ENCODE assay signal across 24 cellular contexts in the genomic region with DNA sequence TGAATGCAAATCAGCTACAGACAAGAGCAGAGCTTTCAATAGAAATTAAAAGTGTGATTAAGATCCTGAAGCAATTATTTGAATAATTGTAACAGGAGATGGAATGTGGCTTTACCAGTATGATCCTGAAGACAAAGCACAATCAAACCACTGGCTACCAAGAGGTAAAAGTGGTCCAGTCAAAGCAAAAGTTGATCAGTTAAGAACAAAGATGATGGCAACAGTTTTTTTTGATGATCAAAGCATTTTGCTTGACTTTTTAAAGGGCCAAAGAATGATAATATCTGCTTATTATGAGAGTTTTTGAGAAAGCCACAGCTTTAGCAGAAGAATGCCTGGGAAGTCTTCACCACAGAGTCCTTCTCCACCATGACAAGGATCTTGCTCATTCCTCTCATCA.
DNase-seq lines count a peak whose midpoint lies in the region; FAIRE-seq and TF ChIP-seq lines count a peak whose summit lies in the region.
"Had no signal": no experiment of that assay in that cellular context is flagged by ENCODE, and none has a peak within 500 bp of the region (broad histone marks: within the 10 kb centered on the region; RNA-seq: fewer than 3 reads in every experiment).

No MANE protein-coding gene starts in this region.

- no peak overlapping the region for H3K4me3 Mint-ChIP-seq in MCF 10A (ENCODE audit: unreplicated experiment)
- H3K4me3 Mint-ChIP-seq: CD14-positive monocyte; CD4-positive, alpha-beta T cell; CD8-positive, alpha-beta memory T cell had no signal

- no peaks in the 10 kb centered on the region for H3K4me1 ChIP-seq in breast epithelium
- peaks cover 11% of the 10 kb centered on the region for H3K4me1 ChIP-seq in Karpas-422 (ENCODE audit: low read length)
- H3K4me1 ChIP-seq in endothelial cell of umbilical vein (ENCODE audit: control insufficient read depth, extremely low read depth, insufficient read depth, low read length): no peaks in the 10 kb centered on the region
- H3K4me1 ChIP-seq: BE2C had no signal

- no peaks in the 10 kb centered on the region for H3K9me1 ChIP-seq in endothelial cell of umbilical vein (replicated peaks; ENCODE audit: control insufficient read depth, extremely low read depth, insufficient read depth, low read length)

- H3K9me3 Mint-ChIP-seq in MCF 10A (ENCODE audit: unreplicated experiment): peaks cover 7% of the 10 kb centered on the region

- no peak overlapping the region for H3K9ac ChIP-seq in Karpas-422 (ENCODE audit: low read length)
- no peak overlapping the region for H3K9ac ChIP-seq in endothelial cell of umbilical vein (replicated peaks; ENCODE audit: extremely low read depth, insufficient read depth, low read length)
- H3K9ac ChIP-seq: BLaER1 treated with 17β-estradiol and CSF1 and Interleukin-3, amounts not matched to agents 10 nM and 100 nM had no signal

- TF ChIP-seq CTCF in MCF 10A (IDR thresholded peaks at IDR 0.05; ENCODE audit: unreplicated experiment) (no peak), breast epithelium (IDR thresholded peaks at IDR 0.05) (no peak), endothelial cell of umbilical vein (IDR thresholded peaks at IDR 0.05; ENCODE audit: extremely low read depth in 1 of 2, insufficient read depth in 1 of 2, low read depth in 1 of 2, low read length in 2 of 2) (no peak)

- H3K27ac ChIP-seq in breast epithelium: no peak overlapping the region
- no peak overlapping the region for H3K27ac ChIP-seq in Karpas-422 (ENCODE audit: low read length)
- no peak overlapping the region for H3K27ac ChIP-seq in endothelial cell of umbilical vein (ENCODE audit: insufficient read depth, low read depth, low read length)
- H3K27ac ChIP-seq: 22Rv1; BLaER1 treated with 17β-estradiol and CSF1 and Interleukin-3, amounts not matched to agents 10 nM and 100 nM had no signal

- H3K4me3 ChIP-seq in breast epithelium (no peak overlapping the region), Karpas-422 (ENCODE audit: low read length) (no peak overlapping the region), endothelial cell of umbilical vein (replicated peaks in 1 of 3; ENCODE audit: insufficient read depth in 1 of 3, low read depth in 1 of 3, low read length in 3 of 3) (no peak overlapping the region)
- H3K4me3 ChIP-seq: BLaER1 treated with 17β-estradiol and CSF1 and Interleukin-3, amounts not matched to agents 10 nM and 100 nM; HAP-1 had no signal

- no peaks in the 10 kb centered on the region for H3K27me3 Mint-ChIP-seq in MCF 10A (ENCODE audit: insufficient read depth, unreplicated experiment)
- H3K27me3 Mint-ChIP-seq: CD4-positive, alpha-beta T cell; CD8-positive, alpha-beta memory T cell had no signal

- intact Hi-C loops in MCF 10A (cut with micrococcal nuclease): no loop called here
- intact Hi-C loops in breast epithelium (cut with DNase I; ENCODE audit: low total_unique reads): no loop called here
- intact Hi-C loops in endothelial cell of umbilical vein (cut with micrococcal nuclease): no loop called here

- peaks cover 14% of the 10 kb centered on the region for H3K4me1 Mint-ChIP-seq in MCF 10A (ENCODE audit: insufficient read depth, unreplicated experiment)
- H3K4me1 Mint-ChIP-seq: CD14-positive monocyte; CD8-positive, alpha-beta memory T cell had no signal

- CTCF ChIA-PET in MCF 10A (lab: Yijun Ruan, JAX) (no interaction called here), endothelial cell of umbilical vein (lab: Charles Lee) (no interaction called here)

- H3K9me2 ChIP-seq in Karpas-422 (replicated peaks; ENCODE audit: insufficient read depth, low read length): no peaks in the 10 kb centered on the region

- dilution Hi-C loops in endothelial cell of umbilical vein (cut with MboI; ENCODE audit: extremely low pct_ligation_motif_present, low sequenced_read_pairs): no loop called here

- H3K36me3 ChIP-seq in breast epithelium (no peaks in the 10 kb centered on the region), Karpas-422 (ENCODE audit: insufficient read depth, low read length) (no peaks in the 10 kb centered on the region), endothelial cell of umbilical vein (ENCODE audit: control insufficient read depth in 2 of 2, extremely low read depth in 1 of 2, insufficient read depth in 2 of 2, low read length in 2 of 2) (no peaks in the 10 kb centered on the region)
- H3K36me3 ChIP-seq: BE2C; BLaER1 treated with 17β-estradiol and CSF1 and Interleukin-3, amounts not matched to agents 10 nM and 100 nM; HAP-1 had no signal

- H3K27ac Mint-ChIP-seq in MCF 10A (ENCODE audit: low read depth, unreplicated experiment): peak overlapping the region; percentile 14
- H3K27ac Mint-ChIP-seq: CD14-positive monocyte; CD4-positive, alpha-beta T cell; CD8-positive, alpha-beta memory T cell had no signal

- FAIRE-seq in endothelial cell of umbilical vein (lab: Jason Lieb, UNC): peak; percentile 33
- FAIRE-seq in frontal cortex (lab: Jason Lieb, UNC): no peak
- FAIRE-seq: D721Med, G401.6, GM12892, H54 had no signal

- H3K79me2 ChIP-seq in Karpas-422 (ENCODE audit: low read length) (no peaks in the 10 kb centered on the region), endothelial cell of umbilical vein (ENCODE audit: control insufficient read depth, insufficient read depth, low read length) (no peaks in the 10 kb centered on the region)

- peak overlapping the region; percentile 13 for H3K4me2 ChIP-seq in Karpas-422 (ENCODE audit: low read depth, low read length, poor library complexity, severe bottlenecking)
- H3K4me2 ChIP-seq in endothelial cell of umbilical vein (ENCODE audit: insufficient read depth, low read length): no peak overlapping the region
- H3K4me2 ChIP-seq: BLaER1 treated with 17β-estradiol and CSF1 and Interleukin-3, amounts not matched to agents 10 nM and 100 nM had no signal

- H4K20me1 ChIP-seq in Karpas-422 (ENCODE audit: insufficient read depth, low read depth, low read length) (no peaks in the 10 kb centered on the region), endothelial cell of umbilical vein (replicated peaks; ENCODE audit: control insufficient read depth, extremely low read depth, insufficient read depth, low read length) (no peaks in the 10 kb centered on the region)
- H4K20me1 ChIP-seq: BLaER1 treated with 17β-estradiol and CSF1 and Interleukin-3, amounts not matched to agents 10 nM and 100 nM had no signal

- H3K9me3 ChIP-seq in breast epithelium (peaks cover 0 to 6% of the 10 kb centered on the region in 2 donors), Karpas-422 (ENCODE audit: low read length) (no peaks in the 10 kb centered on the region), endothelial cell of umbilical vein (replicated peaks; ENCODE audit: control insufficient read depth, insufficient read depth, low read length) (no peaks in the 10 kb centered on the region)
- H3K9me3 ChIP-seq: BE2C, HAP-1 had no signal

- H2AFZ ChIP-seq in Karpas-422 (ENCODE audit: low read length) (0 out of 2 replicates have a peak overlapping the region, but pooled peaks have one; percentile 20), endothelial cell of umbilical vein (ENCODE audit: low read depth, low read length) (no peak overlapping the region)

- no peaks in the 10 kb centered on the region for H3K36me3 Mint-ChIP-seq in MCF 10A (ENCODE audit: insufficient read depth, unreplicated experiment)
- H3K36me3 Mint-ChIP-seq: CD14-positive monocyte; CD8-positive, alpha-beta memory T cell had no signal

- TF ChIP-seq POLR2A in breast epithelium (IDR thresholded peaks at IDR 0.05): no peak
- TF ChIP-seq POLR2A in endothelial cell of umbilical vein (IDR thresholded peaks at IDR 0.05; ENCODE audit: low read depth, low read length): no peak

- POLR2A ChIA-PET in MCF 10A (lab: Yijun Ruan, JAX): no interaction called here
- POLR2A ChIA-PET in endothelial cell of umbilical vein (lab: Charles Lee): no interaction called here

- BruUV-seq in MCF 10A (replicated peaks; lab: Mats Ljungman, UMichigan) (no TSS peak), endothelial cell of umbilical vein (replicated peaks; lab: Mats Ljungman, UMichigan) (no TSS peak)

- DNase-seq in MCF 10A (ENCODE audit: unreplicated experiment): no peak
- no peak for DNase-seq in breast epithelium (ENCODE audit: low spot score in 2 of 2)
- DNase-seq in EH (ENCODE audit: low read depth): peak; percentile 33
- DNase-seq in Karpas-422: no peak
- no peak for DNase-seq in endothelial cell of umbilical vein (ENCODE audit: low read depth, low spot score)
- no peak for DNase-seq in frontal cortex (ENCODE audit: low spot score in 2 of 2)
- DNase-seq in NCI-H510A treated with DMSO at 0.1 percent for 48 hours (lab: John Stamatoyannopoulos, UW): no peak
- DNase-seq in stimulated activated CD4-positive, alpha-beta T cell treated with anti-CD3 and anti-CD28 coated beads, Interleukin-2, amount 100 ng/mL, for 24 hours: no peak
- DNase-seq: ACHN; AML-193; BE2C; CD4-positive, alpha-beta T cell; CD8-positive, alpha-beta memory T cell; DMS 273 treated with DMSO at 0.1 percent for 48 hours; DMS79; GOT3 had no signal

- H3K27me3 ChIP-seq in breast epithelium: no peaks in the 10 kb centered on the region
- no peaks in the 10 kb centered on the region for H3K27me3 ChIP-seq in Karpas-422 (ENCODE audit: low read length)
- H3K27me3 ChIP-seq in endothelial cell of umbilical vein (ENCODE audit: control insufficient read depth in 2 of 2, insufficient read depth in 2 of 2, low read length in 2 of 2): no peaks in the 10 kb centered on the region
- H3K27me3 ChIP-seq: BE2C; BLaER1 treated with 17β-estradiol and CSF1 and Interleukin-3, amounts not matched to agents 10 nM and 100 nM had no signal

TF ChIP-seq in endothelial cell of umbilical vein, 7 proteins besides CTCF, POLR2A, EP300 and RAD21:
- TF ChIP-seq GATA2 (IDR thresholded peaks at IDR 0.05; ENCODE audit: insufficient read depth, insufficient read length, low read depth, low read length) (no peak), FOS (IDR thresholded peaks at IDR 0.05; ENCODE audit: borderline replicate concordance, insufficient read depth, low read length) (no peak), POLR2AphosphoS5 (IDR thresholded peaks at IDR 0.05; ENCODE audit: insufficient read depth, low read depth, low read length) (no peak), JUN (IDR thresholded peaks at IDR 0.05; ENCODE audit: borderline replicate concordance, insufficient read depth, insufficient read length, low read depth) (no peak), MYC (IDR thresholded peaks at IDR 0.05; ENCODE audit: low read depth, low read length) (no peak), EZH2 (IDR thresholded peaks at IDR 0.05; ENCODE audit: borderline replicate concordance, low read depth, low read length, severe bottlenecking) (no peak)
- TF ChIP-seq, protein P1, sequence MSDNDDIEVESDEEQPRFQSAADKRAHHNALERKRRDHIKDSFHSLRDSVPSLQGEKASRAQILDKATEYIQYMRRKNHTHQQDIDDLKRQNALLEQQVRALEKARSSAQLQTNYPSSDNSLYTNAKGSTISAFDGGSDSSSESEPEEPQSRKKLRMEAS (IDR thresholded peaks at IDR 0.05; ENCODE audit: insufficient read depth, insufficient read length): no peak
